In genomic region chr10:73908853-73909611, GRCh38 we compare ENCODE assay signal across 8 cellular contexts. TPM values are rescaled to one million over a fixed set of nuclear protein-coding genes. Genes with fewer than 3 reads are reported as not detected.
DNase-seq lines count a peak whose midpoint lies in the region; ATAC-seq and TF ChIP-seq lines count a peak whose summit lies in the region.

No MANE protein-coding gene starts in this region.

- H3K27ac ChIP-seq in suprapubic skin: peak overlapping the region; percentile 39

- in situ Hi-C loops in GM13977 (cut with MboI; ENCODE audit: low pct_unique_long_range_greater_than_20kb, low sequenced_read_pairs, unreplicated experiment) (no loop called here), astrocyte of the spinal cord (cut with HindIII; ENCODE audit: low sequenced_read_pairs) (no loop called here)

- TF ChIP-seq EP300 in suprapubic skin (IDR thresholded peaks at IDR 0.05): no peak

- peak; percentile 36 for ATAC-seq in HG03175 (IDR thresholded peaks at IDR 0.05; ENCODE audit: unreplicated experiment)

- DNase-seq in GM13977 (ENCODE audit: low spot score): peak; percentile 74
- DNase-seq in SKM-1 (lab: John Stamatoyannopoulos, UW; ENCODE audit: unreplicated experiment): peak; percentile 96
- peak; percentile 94 for DNase-seq in astrocyte of the spinal cord (ENCODE audit: low read depth, low spot score)
- peak; percentile 71 to 99 for DNase-seq in lung microvascular endothelial cell (ENCODE audit: low read depth in 2 of 2)
- DNase-seq in suprapubic skin (ENCODE audit: low spot score in 2 of 2): no peak
- no peak for DNase-seq in ecto neural progenitor cell (ENCODE audit: low spot score)
- DNase-seq in HuH-7.5 (ENCODE audit: low spot score): no peak

- no peak for TF ChIP-seq CTCF in GM13977 (IDR thresholded peaks at IDR 0.05; ENCODE audit: extremely low read depth, insufficient read depth, missing control alignments)
- TF ChIP-seq CTCF in astrocyte of the spinal cord (IDR thresholded peaks at IDR 0.05; ENCODE audit: low read depth, low read length): no peak
- no peak for TF ChIP-seq CTCF in suprapubic skin (IDR thresholded peaks at IDR 0.05)

- H3K27me3 ChIP-seq in suprapubic skin: no peaks in the 10 kb centered on the region

- H3K36me3 ChIP-seq in suprapubic skin: no peaks in the 10 kb centered on the region

- 34% methylated on average over 11 of the region's 11 CpGs for WGBS in suprapubic skin

- TF ChIP-seq POLR2A in suprapubic skin (IDR thresholded peaks at IDR 0.05): no peak

- H3K9me3 ChIP-seq in suprapubic skin: no peaks in the 10 kb centered on the region

- peaks cover 74% of the 10 kb centered on the region for H3K4me1 ChIP-seq in suprapubic skin

- H3K4me3 ChIP-seq in astrocyte of the spinal cord (ENCODE audit: low read depth, low read length) (no peak overlapping the region), suprapubic skin (no peak overlapping the region)

RNA-seq across cellular contexts. Expression of gene PLAU, which starts 1.9 kb away (rescaled TPM):
- 1.6 and 12.4 TPM in 2 replicates for total RNA-seq in lung microvascular endothelial cell
- total RNA-seq in suprapubic skin: 10 to 100 TPM in 2 of 4 donors, 1 to 10 TPM in 2; 8.4 to 19.1 (median 10.8) TPM

RNA-seq across cellular contexts. Expression of gene CAMK2G, which starts 34.7 kb away (rescaled TPM):
- total RNA-seq in lung microvascular endothelial cell (16.7 and 19.0 TPM in 2 replicates), suprapubic skin (10 to 100 TPM; 16.9 to 35.2 (median 20.6) TPM)

Comparison
In these comparisons a context has a peak if more than half of its experiments do, and no peak if none do; other contexts are left out.
1. DNase-seq: peak in GM13977 (single experiment), SKM-1 (single experiment), astrocyte of the spinal cord (single experiment) and lung microvascular endothelial cell (2 of 2); none in suprapubic skin (0 of 2), ecto neural progenitor cell (single experiment) and HuH-7.5 (single experiment).